9 cellular contexts compared by ENCODE assay signal in the genomic region with DNA sequence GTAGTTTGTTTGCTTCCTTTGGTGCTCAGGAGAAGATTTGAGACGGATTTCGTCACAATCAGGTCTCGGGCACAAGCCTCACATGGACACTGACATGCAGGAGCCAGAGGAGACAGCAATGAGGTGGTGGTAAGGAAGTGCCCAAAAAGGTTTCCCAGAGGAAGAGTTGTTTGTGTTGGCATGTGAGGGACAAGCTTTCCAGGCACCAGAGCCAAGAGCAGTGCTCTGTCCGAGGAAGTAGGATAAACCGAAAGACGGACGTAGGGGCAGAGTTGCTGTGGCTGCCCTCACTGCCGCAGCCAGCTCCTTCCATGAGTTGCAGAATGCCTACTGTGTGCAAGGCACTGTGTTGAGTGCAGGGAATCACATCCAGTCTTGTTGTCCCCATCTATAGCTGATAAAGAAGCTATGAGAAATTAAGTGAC. TPM values are rescaled to one million over a fixed set of nuclear protein-coding genes. Genes with fewer than 3 reads are reported as not detected.
DNase-seq lines count a peak whose midpoint lies in the region; FAIRE-seq and TF ChIP-seq lines count a peak whose summit lies in the region.
"Had no signal": no experiment of that assay in that cellular context is flagged by ENCODE, and none has a peak within 500 bp of the region (broad histone marks: within the 10 kb centered on the region; RNA-seq: fewer than 3 reads in every experiment).

No MANE protein-coding gene starts in this region.

- H3K9me1 ChIP-seq in endothelial cell of umbilical vein (replicated peaks; ENCODE audit: control insufficient read depth, extremely low read depth, insufficient read depth, low read length), result no peaks in the 10 kb centered on the region

- FAIRE-seq in endothelial cell of umbilical vein (lab: Jason Lieb, UNC), result no peak
- FAIRE-seq in RCC 7860 (lab: Jason Lieb, UNC), result no peak

- H3K27me3 Mint-ChIP-seq in neural progenitor cell (ENCODE audit: insufficient read depth, low read depth), result no peaks in the 10 kb centered on the region

- H3K27ac Mint-ChIP-seq in neural progenitor cell, result peak overlapping the region; percentile 93

- peaks cover 9 to 73% (median 40%) of the 10 kb centered on the region in 11 experiments; a peak in 20 of 22 replicates for H4K20me1 ChIP-seq in BLaER1 treated with 17β-estradiol and CSF1 and Interleukin-3, amounts not matched to agents 10 nM and 100 nM
- H4K20me1 ChIP-seq in endothelial cell of umbilical vein (replicated peaks; ENCODE audit: control insufficient read depth, extremely low read depth, insufficient read depth, low read length) (no peaks in the 10 kb centered on the region), neural progenitor cell (ENCODE audit: low read depth) (peaks cover 49% of the 10 kb centered on the region)

- CTCF ChIA-PET in endothelial cell of umbilical vein (lab: Charles Lee), result interaction anchor here (1.2 to 5.9 kb wide), 9 partner anchors 15 to 88 kb away, joined by 3 to 69 read pairs (median 5); no protein-coding TSS in a partner anchor

- H3K9ac ChIP-seq in BLaER1 treated with 17β-estradiol and CSF1 and Interleukin-3, amounts not matched to agents 10 nM and 100 nM, result peak overlapping the region in 10 of 11 experiments; percentile 37 to 78 (median 70); a peak in 20 of 22 replicates
- H3K9ac ChIP-seq in endothelial cell of umbilical vein (replicated peaks; ENCODE audit: extremely low read depth, insufficient read depth, low read length) (peak overlapping the region; percentile 72), neural progenitor cell (no peak overlapping the region)

- no TSS peak for BruUV-seq in endothelial cell of umbilical vein (replicated peaks; lab: Mats Ljungman, UMichigan)

- peaks cover 47 to 76% (median 66%) of the 10 kb centered on the region in 10 experiments for H3K4me1 ChIP-seq in BLaER1 treated with 17β-estradiol and CSF1 and Interleukin-3, amounts not matched to agents 10 nM and 100 nM
- peaks cover 31% of the 10 kb centered on the region for H3K4me1 ChIP-seq in SJCRH30
- H3K4me1 ChIP-seq in endothelial cell of umbilical vein (ENCODE audit: control insufficient read depth, extremely low read depth, insufficient read depth, low read length), result peaks cover 32% of the 10 kb centered on the region
- peaks cover 16% of the 10 kb centered on the region for H3K4me1 ChIP-seq in neural progenitor cell

- no peaks in the 10 kb centered on the region for H3K9me3 Mint-ChIP-seq in neural progenitor cell

- H3K79me2 ChIP-seq in endothelial cell of umbilical vein (ENCODE audit: control insufficient read depth, insufficient read depth, low read length), result peaks cover 43% of the 10 kb centered on the region
- peaks cover 88% of the 10 kb centered on the region for H3K79me2 ChIP-seq in neural progenitor cell (ENCODE audit: low read depth)

- POLR2A ChIA-PET in endothelial cell of umbilical vein (lab: Charles Lee), result interaction anchor here (1.0 to 1.3 kb wide), 2 partner anchors 18 to 68 kb away, joined by 3 read pairs; no protein-coding TSS in a partner anchor

- peaks cover 24% of the 10 kb centered on the region for H3K36me3 Mint-ChIP-seq in neural progenitor cell

- peaks cover 49 to 95% (median 91%) of the 10 kb centered on the region in 11 experiments for H3K36me3 ChIP-seq in BLaER1 treated with 17β-estradiol and CSF1 and Interleukin-3, amounts not matched to agents 10 nM and 100 nM
- peaks cover 63% of the 10 kb centered on the region for H3K36me3 ChIP-seq in SJCRH30
- peaks cover 4 to 22% of the 10 kb centered on the region in 2 experiments for H3K36me3 ChIP-seq in endothelial cell of umbilical vein (ENCODE audit: control insufficient read depth in 2 of 2, extremely low read depth in 1 of 2, insufficient read depth in 2 of 2, low read length in 2 of 2)
- peaks cover 16% of the 10 kb centered on the region for H3K36me3 ChIP-seq in neural progenitor cell

- H3K27ac ChIP-seq in BLaER1 treated with 17β-estradiol and CSF1 and Interleukin-3, amounts not matched to agents 10 nM and 100 nM, result peak overlapping the region; percentile 17 to 88 (median 81); a peak in 20 of 22 replicates
- peak overlapping the region; percentile 35 for H3K27ac ChIP-seq in SJCRH30
- H3K27ac ChIP-seq in endothelial cell of umbilical vein (ENCODE audit: insufficient read depth, low read depth, low read length), result peak overlapping the region; percentile 95
- no peak overlapping the region for H3K27ac ChIP-seq in neural progenitor cell

- TF ChIP-seq CTCF in endothelial cell of umbilical vein (IDR thresholded peaks at IDR 0.05; ENCODE audit: extremely low read depth in 1 of 2, insufficient read depth in 1 of 2, low read depth in 1 of 2, low read length in 2 of 2), result no peak
- TF ChIP-seq CTCF in neural progenitor cell (IDR thresholded peaks at IDR 0.05), result no peak

- DNase-seq in SJCRH30, result no peak
- DNase-seq in endothelial cell of umbilical vein (ENCODE audit: low read depth, low spot score), result peak; percentile 86
- DNase-seq in neural progenitor cell (ENCODE audit: low spot score), result no peak
- no peak for DNase-seq in RCC 7860 (ENCODE audit: low spot score)
- DNase-seq in activated CD4-positive, CD25-positive, alpha-beta regulatory T cell treated with anti-CD3 and anti-CD28 coated beads, Interleukin-2, amount 50 U/mL, for 72 hours, result no peak
- DNase-seq in effector CD4-positive, alpha-beta T cell, result no peak
- no peak for DNase-seq in NCI-H146 (lab: John Stamatoyannopoulos, UW)
- DNase-seq: NCI-H69 had no signal

- peaks cover 35% of the 10 kb centered on the region for H3F3A ChIP-seq in neural progenitor cell (ENCODE audit: low read depth)

- no peak overlapping the region for H2AFZ ChIP-seq in endothelial cell of umbilical vein (ENCODE audit: low read depth, low read length)
- H2AFZ ChIP-seq in neural progenitor cell (replicated peaks), result no peak overlapping the region

- H3K4me3 Mint-ChIP-seq in neural progenitor cell, result no peak overlapping the region

- no peak for TF ChIP-seq POLR2A in endothelial cell of umbilical vein (IDR thresholded peaks at IDR 0.05; ENCODE audit: low read depth, low read length)

- dilution Hi-C loops in endothelial cell of umbilical vein (cut with MboI; ENCODE audit: extremely low pct_ligation_motif_present, low sequenced_read_pairs), result loop anchor here (10.0 kb wide), 1 partner anchor 56 kb away; no protein-coding TSS in a partner anchor

- no peaks in the 10 kb centered on the region for H3K9me3 ChIP-seq in BLaER1 treated with 17β-estradiol and CSF1 and Interleukin-3, amounts not matched to agents 10 nM and 100 nM (replicated peaks in 1 of 11)
- no peaks in the 10 kb centered on the region for H3K9me3 ChIP-seq in SJCRH30 (replicated peaks)
- no peaks in the 10 kb centered on the region for H3K9me3 ChIP-seq in endothelial cell of umbilical vein (replicated peaks; ENCODE audit: control insufficient read depth, insufficient read depth, low read length)
- H3K9me3 ChIP-seq in neural progenitor cell (ENCODE audit: low read depth), result no peaks in the 10 kb centered on the region

- H3K4me1 Mint-ChIP-seq in neural progenitor cell, result peaks cover 38% of the 10 kb centered on the region

- H3K27me3 ChIP-seq in BLaER1 treated with 17β-estradiol and CSF1 and Interleukin-3, amounts not matched to agents 10 nM and 100 nM, result no peaks in the 10 kb centered on the region
- no peaks in the 10 kb centered on the region for H3K27me3 ChIP-seq in SJCRH30
- no peaks in the 10 kb centered on the region for H3K27me3 ChIP-seq in endothelial cell of umbilical vein (ENCODE audit: control insufficient read depth in 2 of 2, insufficient read depth in 2 of 2, low read length in 2 of 2)
- H3K27me3 ChIP-seq in neural progenitor cell, result no peaks in the 10 kb centered on the region

- peak overlapping the region; percentile 86 to 98 (median 95) for H3K4me2 ChIP-seq in BLaER1 treated with 17β-estradiol and CSF1 and Interleukin-3, amounts not matched to agents 10 nM and 100 nM
- H3K4me2 ChIP-seq in endothelial cell of umbilical vein (ENCODE audit: insufficient read depth, low read length) (peak overlapping the region; percentile 69), neural progenitor cell (no peak overlapping the region)

- intact Hi-C loops in endothelial cell of umbilical vein (cut with micrococcal nuclease), result loop anchor here (5.0 kb wide), 1 partner anchor 34 kb away; no protein-coding TSS in a partner anchor

- peak overlapping the region in 9 of 10 experiments; percentile 3 to 52 (median 38); a peak in 15 of 20 replicates for H3K4me3 ChIP-seq in BLaER1 treated with 17β-estradiol and CSF1 and Interleukin-3, amounts not matched to agents 10 nM and 100 nM
- H3K4me3 ChIP-seq in SJCRH30 (no peak overlapping the region), endothelial cell of umbilical vein (replicated peaks in 1 of 3; ENCODE audit: insufficient read depth in 1 of 3, low read depth in 1 of 3, low read length in 3 of 3) (no peak overlapping the region), neural progenitor cell (no peak overlapping the region)

TF ChIP-seq in endothelial cell of umbilical vein, 7 proteins besides CTCF, POLR2A, EP300 and RAD21 (continues in another document):
- TF ChIP-seq, protein P1, sequence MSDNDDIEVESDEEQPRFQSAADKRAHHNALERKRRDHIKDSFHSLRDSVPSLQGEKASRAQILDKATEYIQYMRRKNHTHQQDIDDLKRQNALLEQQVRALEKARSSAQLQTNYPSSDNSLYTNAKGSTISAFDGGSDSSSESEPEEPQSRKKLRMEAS (IDR thresholded peaks at IDR 0.05; ENCODE audit: insufficient read depth, insufficient read length), result no peak

RNA-seq across cellular contexts. Expression of a gene that starts 27.7 kb away (rescaled TPM):
- total RNA-seq in SJCRH30 (2014; rRNA removed; shearing (Covaris generic)), result 202 and 219 TPM in 2 replicates
- total RNA-seq in endothelial cell of umbilical vein (219 and 223 TPM in 2 replicates), neural progenitor cell (ENCODE audit: low replicate concordance) (258 and 305 TPM in 2 replicates)
- polyA plus RNA-seq in endothelial cell of umbilical vein, result 145 and 165 TPM in 2 replicates
- 219 and 237 TPM in 2 replicates for polyA plus RNA-seq in endothelial cell of umbilical vein (2011; cell fraction: cytosol; rRNA removed)
- polyA plus RNA-seq in endothelial cell of umbilical vein (2011; cell fraction: nucleus; rRNA removed), result 101 and 130 TPM in 2 replicates
- 191 and 235 TPM in 2 replicates for polyA plus RNA-seq in endothelial cell of umbilical vein (2012)
- polyA minus RNA-seq in endothelial cell of umbilical vein, result 107 and 111 TPM in 2 replicates
- polyA minus RNA-seq in endothelial cell of umbilical vein (2011; cell fraction: cytosol; rRNA and poly(A)+ RNA removed), result 50.6 TPM
- polyA minus RNA-seq in endothelial cell of umbilical vein (2011; cell fraction: nucleus; rRNA and poly(A)+ RNA removed), result 25.6 and 34.4 TPM in 2 replicates

RNA-seq across cellular contexts. Expression of a gene that starts 44.8 kb away (rescaled TPM):
- 19.4 and 21.2 TPM in 2 replicates for total RNA-seq in SJCRH30 (2014; rRNA removed; shearing (Covaris generic))
- total RNA-seq in endothelial cell of umbilical vein, result 56.4 and 63.9 TPM in 2 replicates
- 5.5 and 6.2 TPM in 2 replicates for polyA plus RNA-seq in endothelial cell of umbilical vein
- polyA plus RNA-seq in endothelial cell of umbilical vein (2011; cell fraction: cytosol; rRNA removed), result 9.7 and 10.9 TPM in 2 replicates
- 20.4 and 22.2 TPM in 2 replicates for polyA plus RNA-seq in endothelial cell of umbilical vein (2011; cell fraction: nucleus; rRNA removed)
- 21.3 and 33.9 TPM in 2 replicates for polyA plus RNA-seq in endothelial cell of umbilical vein (2012)
- polyA minus RNA-seq in endothelial cell of umbilical vein, result 11.9 and 13.3 TPM in 2 replicates
- 9.5 TPM for polyA minus RNA-seq in endothelial cell of umbilical vein (2011; cell fraction: cytosol; rRNA and poly(A)+ RNA removed)
- polyA minus RNA-seq in endothelial cell of umbilical vein (2011; cell fraction: nucleus; rRNA and poly(A)+ RNA removed), result 12.1 and 13.1 TPM in 2 replicates
- total RNA-seq in neural progenitor cell (ENCODE audit: low replicate concordance), result 19.1 and 29.1 TPM in 2 replicates

Comparison
In these comparisons a context has a peak if more than half of its experiments do, and no peak if none do; other contexts are left out.
1. H3K4me3 ChIP-seq: peak in BLaER1 treated with 17β-estradiol and CSF1 and Interleukin-3, amounts not matched to agents 10 nM and 100 nM (9 of 10); none in SJCRH30 (single experiment), endothelial cell of umbilical vein (0 of 3) and neural progenitor cell (single experiment).